1 cellular context compared by ENCODE assay signal in genomic region chr2:43209204-43209717, GRCh38.
TF ChIP-seq lines count a peak whose summit lies in the region.

No MANE protein-coding gene starts in this region.

TF ChIP-seq in H1, 55 proteins besides CTCF, POLR2A, EP300 and RAD21 (continued from another document):
- TF ChIP-seq ATF3 (IDR thresholded peaks at IDR 0.05; ENCODE audit: insufficient read depth, low read depth, low read length) (no peak), KDM4A (IDR thresholded peaks at IDR 0.05; ENCODE audit: low read depth, low read length, severe bottlenecking) (no peak), BCL11A (IDR thresholded peaks at IDR 0.05; ENCODE audit: low read depth in 2 of 2, low read length in 2 of 2) (no peak)
